Comparison of ENCODE assay signal across 23 cellular contexts in the genomic region with DNA sequence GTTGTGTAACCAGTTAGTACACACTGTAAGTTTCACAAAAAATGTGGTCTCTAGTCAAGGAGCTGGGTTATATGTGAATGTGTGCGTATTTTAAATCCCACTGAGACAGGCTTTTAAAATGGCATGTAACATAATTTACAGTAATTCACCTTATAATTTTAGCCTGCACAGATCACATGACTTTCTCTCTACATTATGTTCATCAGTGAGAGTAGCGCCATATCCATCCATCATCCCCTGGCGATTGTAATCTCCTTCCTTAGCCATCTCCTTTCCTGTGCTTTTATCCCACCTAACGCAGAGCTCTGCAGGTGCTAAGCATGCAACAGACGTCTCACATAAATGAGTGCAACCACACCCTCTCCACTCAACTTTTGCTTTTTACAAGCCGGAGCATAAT.
"Had no signal": no experiment of that assay in that cellular context is flagged by ENCODE, and none has a peak within 500 bp of the region (broad histone marks: within the 10 kb centered on the region; RNA-seq: fewer than 3 reads in every experiment).

No MANE protein-coding gene starts in this region.

- H3K36me3 ChIP-seq: colonic mucosa, gastrocnemius medialis, lower lobe of right lung, neutrophil, right lobe of liver, thoracic aorta, transverse colon had no signal

- H3K27ac Mint-ChIP-seq: dendritic cell treated with granulocyte-macrophage colony-stimulating factor and Interleukin-4, amounts not matched to agents 40 ng/mL and 50 ng/mL, for 4 days; endodermal cell; naive thymus-derived CD8-positive, alpha-beta T cell; nephron progenitor cell; progenitor cell of endocrine pancreas; stimulated activated naive B cell treated with anti-CD40 and anti-IgM and Interleukin-4, amounts not matched to agents 10 μg/mL and 1 μg/mL and 100 μg/mL, for 72 hours; stimulated activated naive CD8-positive, alpha-beta T cell treated with anti-CD3 and anti-CD28 coated beads, Interleukin-15, Interleukin-2, amounts not matched to agents 100 ng/mL and 50 ng/mL, for 24 hours had no signal

- H3K27me3 ChIP-seq: colonic mucosa, gastrocnemius medialis, neutrophil, right lobe of liver, transverse colon had no signal

- H3K27ac ChIP-seq: colonic mucosa, epithelial cell of prostate, gastrocnemius medialis, lower lobe of right lung, neutrophil, parathyroid adenoma, right lobe of liver, thoracic aorta, transverse colon had no signal

- H3K4me1 Mint-ChIP-seq: naive thymus-derived CD8-positive, alpha-beta T cell had no signal

- H2AFZ ChIP-seq: parathyroid adenoma had no signal

- H3K4me3 Mint-ChIP-seq: dendritic cell treated with granulocyte-macrophage colony-stimulating factor and Interleukin-4, amounts not matched to agents 40 ng/mL and 50 ng/mL, for 4 days; endodermal cell; naive thymus-derived CD8-positive, alpha-beta T cell; nephron progenitor cell; stimulated activated naive B cell treated with anti-CD40 and anti-IgM and Interleukin-4, amounts not matched to agents 10 μg/mL and 1 μg/mL and 100 μg/mL, for 72 hours; stimulated activated naive CD8-positive, alpha-beta T cell treated with anti-CD3 and anti-CD28 coated beads, Interleukin-15, Interleukin-2, amounts not matched to agents 100 ng/mL and 50 ng/mL, for 24 hours had no signal

- H3K4me3 ChIP-seq: colonic mucosa, gastrocnemius medialis, lower lobe of right lung, right lobe of liver, thoracic aorta, transverse colon had no signal

- H3K36me3 Mint-ChIP-seq: naive thymus-derived CD8-positive, alpha-beta T cell; stimulated activated naive B cell treated with anti-CD40 and anti-IgM and Interleukin-4, amounts not matched to agents 10 μg/mL and 1 μg/mL and 100 μg/mL, for 72 hours had no signal

- DNase-seq: colonic mucosa; effector CD8-positive, alpha-beta T cell; endodermal cell; foreskin fibroblast; gastrocnemius medialis; head of caudate nucleus; left ventricle myocardium superior; lower lobe of right lung; naive thymus-derived CD8-positive, alpha-beta T cell; nephron progenitor cell; right lobe of liver; small intestine; stimulated activated CD4-positive, alpha-beta T cell treated with anti-CD3 and anti-CD28 coated beads, Interleukin-15, amount 100 ng/mL, for 24 hours; stimulated activated CD4-positive, alpha-beta T cell treated with anti-CD3 and anti-CD28 coated beads, Interleukin-2, amount 100 ng/mL, for 48 hours; stimulated activated naive B cell treated with anti-CD40 and anti-IgM and Interleukin-4, amounts not matched to agents 10 μg/mL and 1 μg/mL and 100 μg/mL, for 72 hours; transverse colon had no signal

- H3K9ac ChIP-seq: parathyroid adenoma had no signal

- H3K9me3 ChIP-seq: colonic mucosa, gastrocnemius medialis, lower lobe of right lung, neutrophil, right lobe of liver, thoracic aorta, transverse colon had no signal

- H3K4me1 ChIP-seq: colonic mucosa, gastrocnemius medialis, parathyroid adenoma, right lobe of liver, transverse colon had no signal

- H3K79me2 ChIP-seq: parathyroid adenoma had no signal

- H3K9me3 Mint-ChIP-seq: dendritic cell treated with granulocyte-macrophage colony-stimulating factor and Interleukin-4, amounts not matched to agents 40 ng/mL and 50 ng/mL, for 4 days; endodermal cell; naive thymus-derived CD8-positive, alpha-beta T cell; nephron progenitor cell; stimulated activated naive B cell treated with anti-CD40 and anti-IgM and Interleukin-4, amounts not matched to agents 10 μg/mL and 1 μg/mL and 100 μg/mL, for 72 hours; stimulated activated naive CD8-positive, alpha-beta T cell treated with anti-CD3 and anti-CD28 coated beads, Interleukin-15, Interleukin-2, amounts not matched to agents 100 ng/mL and 50 ng/mL, for 24 hours had no signal
